In genomic region chr2:190318514-190318913, GRCh38 we compare ENCODE assay signal across 8 cellular contexts. TPM values are rescaled to one million over a fixed set of nuclear protein-coding genes. Genes with fewer than 3 reads are reported as not detected.
DNase-seq lines count a peak whose midpoint lies in the region; ATAC-seq and TF ChIP-seq lines count a peak whose summit lies in the region.

No MANE protein-coding gene starts in this region.

- H3K36me3 Mint-ChIP-seq in central memory CD8-positive, alpha-beta T cell (ENCODE audit: insufficient read depth): peaks cover 14% of the 10 kb centered on the region

- TF ChIP-seq CTCF in A673 (conservative IDR thresholded peaks at IDR 0.05; ENCODE audit: low read depth, low read length): no peak

- H3K9ac ChIP-seq in HUES64 (ENCODE audit: low read depth, low read length): peak overlapping the region; percentile 74; the same call in 1 of the 2 replicates

- WGBS in HUES64: 92% methylated on average over 4 of the region's 4 CpGs

- intact Hi-C loops in A673 (cut with micrococcal nuclease; ENCODE audit: unreplicated experiment): loop anchor here (10.0 kb wide), 1 partner anchor 524 kb away; no protein-coding TSS in a partner anchor

- no peak overlapping the region for H3K27ac Mint-ChIP-seq in central memory CD8-positive, alpha-beta T cell (ENCODE audit: low read depth)

- H3K9me3 Mint-ChIP-seq in central memory CD8-positive, alpha-beta T cell: no peaks in the 10 kb centered on the region

- H3K36me3 ChIP-seq in A673 (ENCODE audit: insufficient read depth, low read length, poor library complexity, severe bottlenecking) (no peaks in the 10 kb centered on the region), HUES64 (ENCODE audit: insufficient read depth, low read length) (no peaks in the 10 kb centered on the region), muscle layer of duodenum (ENCODE audit: control insufficient read depth in 1 of 2, insufficient read depth in 2 of 2, low read length in 2 of 2) (no peaks in the 10 kb centered on the region)

- H3K4me3 ChIP-seq in A673 (ENCODE audit: low read depth, low read length, poor library complexity, severe bottlenecking) (peak overlapping the region; percentile 81), HUES64 (ENCODE audit: low read length) (peak overlapping the region; percentile 73), muscle layer of duodenum (ENCODE audit: low read depth in 1 of 2, low read length in 2 of 2) (peak overlapping the region; percentile 84 to 94)

- H3K4me1 Mint-ChIP-seq in central memory CD8-positive, alpha-beta T cell: peaks cover 42% of the 10 kb centered on the region

- ATAC-seq in central memory CD8-positive, alpha-beta T cell (replicated peaks; ENCODE audit: extremely low read depth, poor library complexity, severe bottlenecking): no peak
- ATAC-seq in GM21529 (IDR thresholded peaks at IDR 0.05; ENCODE audit: unreplicated experiment): no peak
- no peak for ATAC-seq in HG03521 (IDR thresholded peaks at IDR 0.05; ENCODE audit: unreplicated experiment)

- no peaks in the 10 kb centered on the region for H3K27me3 Mint-ChIP-seq in central memory CD8-positive, alpha-beta T cell

- DNase-seq in A673 (ENCODE audit: low spot score): no peak
- DNase-seq in central memory CD8-positive, alpha-beta T cell (ENCODE audit: low spot score in 2 of 2): no peak
- no peak for DNase-seq in stimulated activated CD4-positive, alpha-beta T cell treated with anti-CD3 and anti-CD28 coated beads, Interleukin-2, amount 100 ng/mL, for 24 hours
- DNase-seq in NCI-H1105 treated with DMSO at 0.1 percent for 48 hours (lab: John Stamatoyannopoulos, UW): no peak

- peak overlapping the region; percentile 91 for H3K4me3 Mint-ChIP-seq in central memory CD8-positive, alpha-beta T cell

- H3K9me3 ChIP-seq in A673 (ENCODE audit: low read depth, low read length, poor library complexity, severe bottlenecking): no peaks in the 10 kb centered on the region
- no peaks in the 10 kb centered on the region for H3K9me3 ChIP-seq in HUES64 (ENCODE audit: insufficient read depth, low read depth, low read length)
- no peaks in the 10 kb centered on the region for H3K9me3 ChIP-seq in muscle layer of duodenum (ENCODE audit: control insufficient read depth in 1 of 2, low read length in 2 of 2)

- BruUV-seq in A673 (replicated peaks; lab: Mats Ljungman, UMichigan): TSS peak; percentile 42

- H3K27ac ChIP-seq in A673 (ENCODE audit: low read depth, low read length, poor library complexity, severe bottlenecking): no peak overlapping the region
- H3K27ac ChIP-seq in HUES64 (ENCODE audit: low read depth, low read length): no peak overlapping the region
- H3K27ac ChIP-seq in muscle layer of duodenum (ENCODE audit: low read length): peak overlapping the region; percentile 37

- POLR2A ChIA-PET in A673 (lab: Charles Lee; ENCODE audit: low non-redundant PET): interaction anchor here (0.5 kb wide), 1 partner anchor 334 kb away, joined by 4 read pairs; no protein-coding TSS in a partner anchor

- H3K4me1 ChIP-seq in A673 (ENCODE audit: insufficient read depth, low read length, poor library complexity, severe bottlenecking) (peaks cover 11% of the 10 kb centered on the region), HUES64 (ENCODE audit: insufficient read depth, low read length) (peaks cover 10% of the 10 kb centered on the region), muscle layer of duodenum (ENCODE audit: control insufficient read depth in 1 of 2, insufficient read depth in 2 of 2, low read length in 2 of 2) (peaks cover 0 to 17% of the 10 kb centered on the region in 2 donors)

- CTCF ChIA-PET in A673 (lab: Charles Lee): no interaction called here

- H3K27me3 ChIP-seq in A673 (replicated peaks; ENCODE audit: insufficient read depth, low read depth, low read length, poor library complexity): no peaks in the 10 kb centered on the region
- H3K27me3 ChIP-seq in HUES64 (ENCODE audit: insufficient read depth, low read length): no peaks in the 10 kb centered on the region
- no peaks in the 10 kb centered on the region for H3K27me3 ChIP-seq in muscle layer of duodenum (ENCODE audit: low read depth, low read length)

RNA-seq across cellular contexts. Expression of gene HIBCH, which starts 1.1 kb away (rescaled TPM):
- 43.3 and 45.7 TPM in 2 replicates for total RNA-seq in A673 (2021)
- 20.7 TPM for polyA plus RNA-seq in HUES64 (2013, experiment 1 of 2)
- 23.4 TPM for polyA plus RNA-seq in HUES64 (2013, experiment 2 of 2)

RNA-seq across cellular contexts. Expression of gene INPP1, which starts 24.9 kb away (rescaled TPM):
- total RNA-seq in A673 (2021): 3.2 and 3.9 TPM in 2 replicates
- 2.1 TPM for polyA plus RNA-seq in HUES64 (2013, experiment 1 of 2)
- 2.7 TPM for polyA plus RNA-seq in HUES64 (2013, experiment 2 of 2)
